1 cellular context compared by ENCODE assay signal in genomic region chr2:42863320-42863719, GRCh38.
TF ChIP-seq lines count a peak whose summit lies in the region.

No MANE protein-coding gene starts in this region.

TF ChIP-seq in K562, 482 proteins besides CTCF, POLR2A, EP300 and RAD21 (continued from another document):
- TF ChIP-seq USF1 (CRISPR knock-in tag; IDR thresholded peaks at IDR 0.05) (peak; percentile 55), ZC3H11A (IDR thresholded peaks at IDR 0.05; ENCODE audit: low read depth, low read length) (no peak), THAP12 (CRISPR knock-in tag; IDR thresholded peaks at IDR 0.05) (no peak), PML (IDR thresholded peaks at IDR 0.05; ENCODE audit: low read length) (no peak), TCFL5 (CRISPR knock-in tag; conservative IDR thresholded peaks at IDR 0.05) (no peak)
